ENCODE assay signal across 20 cellular contexts in genomic region chr9:14240491-14240890, GRCh38.
A peak's percentile ranks its signal among the peaks of the same experiment; 100 is the strongest.
DNase-seq lines count a peak whose midpoint lies in the region; ATAC-seq and TF ChIP-seq lines count a peak whose summit lies in the region.
"Had no signal": no experiment of that assay in that cellular context is flagged by ENCODE, and none has a peak within 500 bp of the region (broad histone marks: within the 10 kb centered on the region; RNA-seq: fewer than 3 reads in every experiment).

No MANE protein-coding gene starts in this region.

- WGBS in psoas muscle, 3 donors: 11 to 12% (median 11%) methylated on average over 5 of the region's 5 CpGs

- peaks cover 16% of the 10 kb centered on the region for H3K27me3 Mint-ChIP-seq in T-helper 17 cell
- H3K27me3 Mint-ChIP-seq: activated naive CD4-positive, alpha-beta T cell treated with anti-CD3 and anti-CD28 coated beads, Interleukin-2, amount 10 ng/mL, durations not matched to agents 7 days and 5 days; CD4-positive, CD25-positive, alpha-beta regulatory T cell had no signal

- TF ChIP-seq CTCF in coronary artery (IDR thresholded peaks at IDR 0.05) (no peak), psoas muscle (IDR thresholded peaks at IDR 0.05) (no peak)

- DNase-seq in NCI-H2196 (lab: John Stamatoyannopoulos, UW; ENCODE audit: unreplicated experiment): peak; percentile 57
- DNase-seq in coronary artery (ENCODE audit: low spot score): no peak
- no peak for DNase-seq in left ventricle myocardium superior
- DNase-seq in psoas muscle: no peak
- no peak for DNase-seq in T-helper 17 cell
- no peak for DNase-seq in HEK293T (ENCODE audit: extremely low spot score)
- DNase-seq: activated CD4-positive, alpha-beta T cell treated with anti-CD3 and anti-CD28 coated beads for 36 hours; activated naive CD4-positive, alpha-beta T cell treated with anti-CD3 and anti-CD28 coated beads, Interleukin-2, amount 10 ng/mL, durations not matched to agents 7 days and 5 days; activated T-cell treated with anti-CD3 and anti-CD28 coated beads, Interleukin-2, amount 50 U/mL, for 48 hours; CD4-positive, CD25-positive, alpha-beta regulatory T cell; cerebellar nuclear complex; effector CD8-positive, alpha-beta T cell; left colon; MV-4-11; NCI-H748 treated with DMSO at 0.1 percent for 48 hours; posterior cingulate gyrus; SHP77 treated with DMSO at 0.1 percent for 48 hours; T-cell had no signal

- ATAC-seq in left ventricle myocardium superior (peak; percentile 73), psoas muscle (peak; percentile 42 to 81 (median 58)), HG03521 (IDR thresholded peaks at IDR 0.05; ENCODE audit: unreplicated experiment) (no peak), T-helper 17 cell (no peak)
- ATAC-seq: activated CD4-positive, alpha-beta T cell treated with anti-CD3 and anti-CD28 coated beads for 36 hours; left colon; T-cell had no signal

- CTCF ChIA-PET in HEK293T (lab: Yijun Ruan, JAX): no interaction called here

- no peak overlapping the region for H3K4me3 Mint-ChIP-seq in T-helper 17 cell
- H3K4me3 Mint-ChIP-seq: activated CD4-positive, alpha-beta T cell treated with anti-CD3 and anti-CD28 coated beads for 36 hours; activated naive CD4-positive, alpha-beta T cell treated with anti-CD3 and anti-CD28 coated beads, Interleukin-2, amount 10 ng/mL, durations not matched to agents 7 days and 5 days; CD4-positive, CD25-positive, alpha-beta regulatory T cell; T-cell had no signal

- peak overlapping the region; percentile 5 for H3K4me3 ChIP-seq in coronary artery
- peak overlapping the region; percentile 35 for H3K4me3 ChIP-seq in psoas muscle
- H3K4me3 ChIP-seq: esophagus muscularis mucosa had no signal

- intact Hi-C loops in left ventricle myocardium superior (cut with micrococcal nuclease) (no loop called here), psoas muscle (cut with DNase I) (no loop called here)

- H3K27ac ChIP-seq in coronary artery (peak overlapping the region in 1 of 2 donors; percentile 18), psoas muscle (no peak overlapping the region)

- POLR2A ChIA-PET in HEK293T (lab: Yijun Ruan, JAX): no interaction called here

- H3K9me3 ChIP-seq in psoas muscle: no peaks in the 10 kb centered on the region
- no peaks in the 10 kb centered on the region for H3K9me3 ChIP-seq in T-helper 17 cell (ENCODE audit: control insufficient read depth, low read length, poor library complexity, severe bottlenecking)
- H3K9me3 ChIP-seq: esophagus muscularis mucosa had no signal

- no peaks in the 10 kb centered on the region for H3K36me3 Mint-ChIP-seq in T-helper 17 cell (ENCODE audit: low read depth)
- H3K36me3 Mint-ChIP-seq: activated naive CD4-positive, alpha-beta T cell treated with anti-CD3 and anti-CD28 coated beads, Interleukin-2, amount 10 ng/mL, durations not matched to agents 7 days and 5 days; CD4-positive, CD25-positive, alpha-beta regulatory T cell; T-cell had no signal

- no peak overlapping the region for H3K27ac Mint-ChIP-seq in T-helper 17 cell
- H3K27ac Mint-ChIP-seq: activated CD4-positive, alpha-beta T cell treated with anti-CD3 and anti-CD28 coated beads for 36 hours; activated naive CD4-positive, alpha-beta T cell treated with anti-CD3 and anti-CD28 coated beads, Interleukin-2, amount 10 ng/mL, durations not matched to agents 7 days and 5 days; CD4-positive, CD25-positive, alpha-beta regulatory T cell; T-cell had no signal

- no peaks in the 10 kb centered on the region for H3K27me3 ChIP-seq in psoas muscle (ENCODE audit: insufficient read depth in 3 of 3, low read length in 2 of 3)
- H3K27me3 ChIP-seq: esophagus muscularis mucosa had no signal

- no peaks in the 10 kb centered on the region for H3K4me1 Mint-ChIP-seq in T-helper 17 cell
- H3K4me1 Mint-ChIP-seq: activated CD4-positive, alpha-beta T cell treated with anti-CD3 and anti-CD28 coated beads for 36 hours; activated naive CD4-positive, alpha-beta T cell treated with anti-CD3 and anti-CD28 coated beads, Interleukin-2, amount 10 ng/mL, durations not matched to agents 7 days and 5 days; CD4-positive, CD25-positive, alpha-beta regulatory T cell; T-cell had no signal

- H3K36me3 ChIP-seq in psoas muscle (ENCODE audit: insufficient read depth in 1 of 2, low read depth in 1 of 2): no peaks in the 10 kb centered on the region
- H3K36me3 ChIP-seq: esophagus muscularis mucosa had no signal

- H3K4me1 ChIP-seq in psoas muscle: peaks cover 76% of the 10 kb centered on the region

TF ChIP-seq in HEK293T, 16 proteins besides CTCF, POLR2A, EP300 and RAD21:
- TF ChIP-seq HDGF (IDR thresholded peaks at IDR 0.05; ENCODE audit: borderline replicate concordance) (no peak), SUZ12 (IDR thresholded peaks at IDR 0.05) (no peak), ZNF384 (IDR thresholded peaks at IDR 0.05) (no peak), SP1 (IDR thresholded peaks at IDR 0.05) (no peak), FOXM1 (IDR thresholded peaks at IDR 0.05; ENCODE audit: borderline replicate concordance) (no peak), L3MBTL2 (conservative IDR thresholded peaks at IDR 0.05) (no peak), BHLHE40 (IDR thresholded peaks at IDR 0.05; ENCODE audit: borderline replicate concordance) (no peak), ELF4 (IDR thresholded peaks at IDR 0.05) (no peak), LEF1 (IDR thresholded peaks at IDR 0.05; ENCODE audit: borderline replicate concordance) (no peak), TARDBP (IDR thresholded peaks at IDR 0.05) (no peak), CTBP1 (IDR thresholded peaks at IDR 0.05; ENCODE audit: borderline replicate concordance) (no peak), FOXK2 (IDR thresholded peaks at IDR 0.05) (no peak)
- TF ChIP-seq, protein P1, sequence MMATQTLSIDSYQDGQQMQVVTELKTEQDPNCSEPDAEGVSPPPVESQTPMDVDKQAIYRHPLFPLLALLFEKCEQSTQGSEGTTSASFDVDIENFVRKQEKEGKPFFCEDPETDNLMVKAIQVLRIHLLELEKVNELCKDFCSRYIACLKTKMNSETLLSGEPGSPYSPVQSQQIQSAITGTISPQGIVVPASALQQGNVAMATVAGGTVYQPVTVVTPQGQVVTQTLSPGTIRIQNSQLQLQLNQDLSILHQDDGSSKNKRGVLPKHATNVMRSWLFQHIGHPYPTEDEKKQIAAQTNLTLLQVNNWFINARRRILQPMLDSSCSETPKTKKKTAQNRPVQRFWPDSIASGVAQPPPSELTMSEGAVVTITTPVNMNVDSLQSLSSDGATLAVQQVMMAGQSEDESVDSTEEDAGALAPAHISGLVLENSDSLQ (IDR thresholded peaks at IDR 0.05): no peak

Comparison
In these comparisons a context has a peak if more than half of its experiments do, and no peak if none do; other contexts are left out.
1. ATAC-seq: peak in left ventricle myocardium superior (single experiment) and psoas muscle (4 of 4); none in HG03521 (single experiment) and T-helper 17 cell (single experiment).